In the genomic region with DNA sequence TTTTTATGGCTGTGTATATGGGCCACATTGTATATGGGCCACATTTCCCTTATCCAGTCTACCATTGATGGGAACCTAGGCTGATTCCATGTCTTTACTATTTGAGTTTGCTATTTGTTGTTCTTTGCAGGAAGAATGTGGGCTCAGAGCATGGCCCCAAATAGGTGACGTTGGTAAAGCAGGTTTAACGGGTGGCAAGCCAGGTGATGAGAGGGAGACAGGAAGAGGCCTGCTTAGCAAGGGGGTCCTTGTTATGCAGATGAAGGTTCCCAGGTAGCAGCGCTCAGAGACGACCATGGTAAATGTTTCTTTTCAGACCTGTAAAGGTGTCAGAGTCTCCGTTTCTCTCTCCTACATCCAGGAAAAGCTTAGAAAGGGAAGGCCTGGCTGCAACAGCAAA, we compare ENCODE assay signal across 10 cellular contexts. TPM values are rescaled to one million over a fixed set of nuclear protein-coding genes. Genes with fewer than 3 reads are reported as not detected.
"Had no signal": no experiment of that assay in that cellular context is flagged by ENCODE, and none has a peak within 500 bp of the region (broad histone marks: within the 10 kb centered on the region; RNA-seq: fewer than 3 reads in every experiment).

No MANE protein-coding gene starts in this region.

RNA-seq across cellular contexts. Expression of a gene that starts 28.8 kb away (rescaled TPM):
- total RNA-seq: naive thymus-derived CD4-positive, alpha-beta T cell had no signal
- polyA plus RNA-seq: foreskin keratinocyte; immature natural killer cell; naive thymus-derived CD4-positive, alpha-beta T cell had no signal

RNA-seq across cellular contexts. Expression of a gene that starts 48.1 kb away (rescaled TPM):
- total RNA-seq: chondrocyte, endothelial cell of umbilical vein, epithelial cell of proximal tubule, left lobe of liver, osteocyte, stomach, temporal lobe had no signal
- polyA plus RNA-seq: immature natural killer cell; naive thymus-derived CD4-positive, alpha-beta T cell had no signal
